Comparison of ENCODE assay signal across 2 cellular contexts in the genomic region with DNA sequence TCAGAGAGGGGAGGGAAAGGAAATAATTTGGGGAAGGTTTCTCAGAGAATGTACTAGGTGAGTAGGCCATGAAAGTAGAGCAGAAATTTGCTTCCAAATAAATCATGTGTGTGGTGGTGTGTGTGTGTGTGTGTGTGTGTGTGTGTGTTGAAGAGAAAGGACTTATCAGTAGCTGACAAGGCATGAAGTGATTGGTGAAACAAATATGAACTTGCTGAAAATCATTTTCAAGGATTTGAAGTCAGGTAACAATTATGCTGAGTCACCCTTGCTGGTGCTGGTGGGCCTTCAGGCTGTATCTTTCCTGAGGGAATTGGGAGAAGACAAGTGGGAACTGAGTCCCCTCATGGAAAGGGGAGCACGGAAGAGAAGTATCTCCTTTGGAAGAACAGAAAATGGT.
A peak's percentile ranks its signal among the peaks of the same experiment; 100 is the strongest.
TF ChIP-seq lines count a peak whose summit lies in the region.

No MANE protein-coding gene starts in this region.

TF ChIP-seq in GM23338, 12 proteins besides CTCF, POLR2A, EP300 and RAD21 (continues in another document):
- TF ChIP-seq, protein P1, sequence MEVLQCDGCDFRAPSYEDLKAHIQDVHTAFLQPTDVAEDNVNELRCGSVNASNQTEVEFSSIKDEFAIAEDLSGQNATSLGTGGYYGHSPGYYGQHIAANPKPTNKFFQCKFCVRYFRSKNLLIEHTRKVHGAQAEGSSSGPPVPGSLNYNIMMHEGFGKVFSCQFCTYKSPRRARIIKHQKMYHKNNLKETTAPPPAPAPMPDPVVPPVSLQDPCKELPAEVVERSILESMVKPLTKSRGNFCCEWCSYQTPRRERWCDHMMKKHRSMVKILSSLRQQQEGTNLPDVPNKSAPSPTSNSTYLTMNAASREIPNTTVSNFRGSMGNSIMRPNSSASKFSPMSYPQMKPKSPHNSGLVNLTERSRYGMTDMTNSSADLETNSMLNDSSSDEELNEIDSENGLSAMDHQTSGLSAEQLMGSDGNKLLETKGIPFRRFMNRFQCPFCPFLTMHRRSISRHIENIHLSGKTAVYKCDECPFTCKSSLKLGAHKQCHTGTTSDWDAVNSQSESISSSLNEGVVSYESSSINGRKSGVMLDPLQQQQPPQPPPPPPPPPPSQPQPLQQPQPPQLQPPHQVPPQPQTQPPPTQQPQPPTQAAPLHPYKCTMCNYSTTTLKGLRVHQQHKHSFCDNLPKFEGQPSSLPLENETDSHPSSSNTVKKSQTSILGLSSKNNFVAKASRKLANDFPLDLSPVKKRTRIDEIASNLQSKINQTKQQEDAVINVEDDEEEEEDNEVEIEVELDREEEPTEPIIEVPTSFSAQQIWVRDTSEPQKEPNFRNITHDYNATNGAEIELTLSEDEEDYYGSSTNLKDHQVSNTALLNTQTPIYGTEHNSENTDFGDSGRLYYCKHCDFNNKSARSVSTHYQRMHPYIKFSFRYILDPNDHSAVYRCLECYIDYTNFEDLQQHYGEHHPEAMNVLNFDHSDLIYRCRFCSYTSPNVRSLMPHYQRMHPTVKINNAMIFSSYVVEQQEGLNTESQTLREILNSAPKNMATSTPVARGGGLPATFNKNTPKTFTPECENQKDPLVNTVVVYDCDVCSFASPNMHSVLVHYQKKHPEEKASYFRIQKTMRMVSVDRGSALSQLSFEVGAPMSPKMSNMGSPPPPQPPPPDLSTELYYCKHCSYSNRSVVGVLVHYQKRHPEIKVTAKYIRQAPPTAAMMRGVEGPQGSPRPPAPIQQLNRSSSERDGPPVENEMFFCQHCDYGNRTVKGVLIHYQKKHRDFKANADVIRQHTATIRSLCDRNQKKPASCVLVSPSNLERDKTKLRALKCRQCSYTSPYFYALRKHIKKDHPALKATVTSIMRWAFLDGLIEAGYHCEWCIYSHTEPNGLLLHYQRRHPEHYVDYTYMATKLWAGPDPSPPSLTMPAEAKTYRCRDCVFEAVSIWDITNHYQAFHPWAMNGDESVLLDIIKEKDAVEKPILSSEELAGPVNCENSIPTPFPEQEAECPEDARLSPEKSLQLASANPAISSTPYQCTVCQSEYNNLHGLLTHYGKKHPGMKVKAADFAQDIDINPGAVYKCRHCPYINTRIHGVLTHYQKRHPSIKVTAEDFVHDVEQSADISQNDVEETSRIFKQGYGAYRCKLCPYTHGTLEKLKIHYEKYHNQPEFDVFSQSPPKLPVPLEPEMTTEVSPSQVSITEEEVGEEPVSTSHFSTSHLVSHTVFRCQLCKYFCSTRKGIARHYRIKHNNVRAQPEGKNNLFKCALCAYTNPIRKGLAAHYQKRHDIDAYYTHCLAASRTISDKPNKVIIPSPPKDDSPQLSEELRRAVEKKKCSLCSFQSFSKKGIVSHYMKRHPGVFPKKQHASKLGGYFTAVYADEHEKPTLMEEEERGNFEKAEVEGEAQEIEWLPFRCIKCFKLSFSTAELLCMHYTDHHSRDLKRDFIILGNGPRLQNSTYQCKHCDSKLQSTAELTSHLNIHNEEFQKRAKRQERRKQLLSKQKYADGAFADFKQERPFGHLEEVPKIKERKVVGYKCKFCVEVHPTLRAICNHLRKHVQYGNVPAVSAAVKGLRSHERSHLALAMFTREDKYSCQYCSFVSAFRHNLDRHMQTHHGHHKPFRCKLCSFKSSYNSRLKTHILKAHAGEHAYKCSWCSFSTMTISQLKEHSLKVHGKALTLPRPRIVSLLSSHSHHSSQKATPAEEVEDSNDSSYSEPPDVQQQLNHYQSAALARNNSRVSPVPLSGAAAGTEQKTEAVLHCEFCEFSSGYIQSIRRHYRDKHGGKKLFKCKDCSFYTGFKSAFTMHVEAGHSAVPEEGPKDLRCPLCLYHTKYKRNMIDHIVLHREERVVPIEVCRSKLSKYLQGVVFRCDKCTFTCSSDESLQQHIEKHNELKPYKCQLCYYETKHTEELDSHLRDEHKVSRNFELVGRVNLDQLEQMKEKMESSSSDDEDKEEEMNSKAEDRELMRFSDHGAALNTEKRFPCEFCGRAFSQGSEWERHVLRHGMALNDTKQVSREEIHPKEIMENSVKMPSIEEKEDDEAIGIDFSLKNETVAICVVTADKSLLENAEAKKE (CRISPR knock-in tag; IDR thresholded peaks at IDR 0.05), result no peak
- TF ChIP-seq CREB1 (CRISPR knock-in tag; IDR thresholded peaks at IDR 0.05; ENCODE audit: low read depth), result no peak
- no peak for TF ChIP-seq EZH2 (IDR thresholded peaks at IDR 0.05; ENCODE audit: low read depth, unreplicated experiment)
- TF ChIP-seq NANOG (IDR thresholded peaks at IDR 0.05; ENCODE audit: borderline replicate concordance), result no peak
- no peak for TF ChIP-seq POLR2AphosphoS5 (IDR thresholded peaks at IDR 0.05; ENCODE audit: low read depth)
- no peak for TF ChIP-seq ZNF114 (CRISPR knock-in tag; IDR thresholded peaks at IDR 0.05)
- TF ChIP-seq, protein P2, sequence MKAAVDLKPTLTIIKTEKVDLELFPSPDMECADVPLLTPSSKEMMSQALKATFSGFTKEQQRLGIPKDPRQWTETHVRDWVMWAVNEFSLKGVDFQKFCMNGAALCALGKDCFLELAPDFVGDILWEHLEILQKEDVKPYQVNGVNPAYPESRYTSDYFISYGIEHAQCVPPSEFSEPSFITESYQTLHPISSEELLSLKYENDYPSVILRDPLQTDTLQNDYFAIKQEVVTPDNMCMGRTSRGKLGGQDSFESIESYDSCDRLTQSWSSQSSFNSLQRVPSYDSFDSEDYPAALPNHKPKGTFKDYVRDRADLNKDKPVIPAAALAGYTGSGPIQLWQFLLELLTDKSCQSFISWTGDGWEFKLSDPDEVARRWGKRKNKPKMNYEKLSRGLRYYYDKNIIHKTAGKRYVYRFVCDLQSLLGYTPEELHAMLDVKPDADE (IDR thresholded peaks at IDR 0.05), result no peak
- TF ChIP-seq ZNF331 (CRISPR knock-in tag; IDR thresholded peaks at IDR 0.05; ENCODE audit: low read depth), result no peak
- TF ChIP-seq JUNB (IDR thresholded peaks at IDR 0.05; ENCODE audit: unreplicated experiment), result no peak
- TF ChIP-seq, protein P3, sequence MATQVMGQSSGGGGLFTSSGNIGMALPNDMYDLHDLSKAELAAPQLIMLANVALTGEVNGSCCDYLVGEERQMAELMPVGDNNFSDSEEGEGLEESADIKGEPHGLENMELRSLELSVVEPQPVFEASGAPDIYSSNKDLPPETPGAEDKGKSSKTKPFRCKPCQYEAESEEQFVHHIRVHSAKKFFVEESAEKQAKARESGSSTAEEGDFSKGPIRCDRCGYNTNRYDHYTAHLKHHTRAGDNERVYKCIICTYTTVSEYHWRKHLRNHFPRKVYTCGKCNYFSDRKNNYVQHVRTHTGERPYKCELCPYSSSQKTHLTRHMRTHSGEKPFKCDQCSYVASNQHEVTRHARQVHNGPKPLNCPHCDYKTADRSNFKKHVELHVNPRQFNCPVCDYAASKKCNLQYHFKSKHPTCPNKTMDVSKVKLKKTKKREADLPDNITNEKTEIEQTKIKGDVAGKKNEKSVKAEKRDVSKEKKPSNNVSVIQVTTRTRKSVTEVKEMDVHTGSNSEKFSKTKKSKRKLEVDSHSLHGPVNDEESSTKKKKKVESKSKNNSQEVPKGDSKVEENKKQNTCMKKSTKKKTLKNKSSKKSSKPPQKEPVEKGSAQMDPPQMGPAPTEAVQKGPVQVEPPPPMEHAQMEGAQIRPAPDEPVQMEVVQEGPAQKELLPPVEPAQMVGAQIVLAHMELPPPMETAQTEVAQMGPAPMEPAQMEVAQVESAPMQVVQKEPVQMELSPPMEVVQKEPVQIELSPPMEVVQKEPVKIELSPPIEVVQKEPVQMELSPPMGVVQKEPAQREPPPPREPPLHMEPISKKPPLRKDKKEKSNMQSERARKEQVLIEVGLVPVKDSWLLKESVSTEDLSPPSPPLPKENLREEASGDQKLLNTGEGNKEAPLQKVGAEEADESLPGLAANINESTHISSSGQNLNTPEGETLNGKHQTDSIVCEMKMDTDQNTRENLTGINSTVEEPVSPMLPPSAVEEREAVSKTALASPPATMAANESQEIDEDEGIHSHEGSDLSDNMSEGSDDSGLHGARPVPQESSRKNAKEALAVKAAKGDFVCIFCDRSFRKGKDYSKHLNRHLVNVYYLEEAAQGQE (IDR thresholded peaks at IDR 0.05; ENCODE audit: unreplicated experiment), result no peak

TF ChIP-seq in WTC11, 78 proteins besides CTCF, POLR2A, EP300 and RAD21:
- TF ChIP-seq ELF4 (CRISPR knock-in tag; IDR thresholded peaks at IDR 0.05; ENCODE audit: low read depth), result no peak
- peak; percentile 51; the same call in 1 of the 2 replicates for TF ChIP-seq NFE2L1 (CRISPR knock-in tag; IDR thresholded peaks at IDR 0.05)
